In the genomic region with DNA sequence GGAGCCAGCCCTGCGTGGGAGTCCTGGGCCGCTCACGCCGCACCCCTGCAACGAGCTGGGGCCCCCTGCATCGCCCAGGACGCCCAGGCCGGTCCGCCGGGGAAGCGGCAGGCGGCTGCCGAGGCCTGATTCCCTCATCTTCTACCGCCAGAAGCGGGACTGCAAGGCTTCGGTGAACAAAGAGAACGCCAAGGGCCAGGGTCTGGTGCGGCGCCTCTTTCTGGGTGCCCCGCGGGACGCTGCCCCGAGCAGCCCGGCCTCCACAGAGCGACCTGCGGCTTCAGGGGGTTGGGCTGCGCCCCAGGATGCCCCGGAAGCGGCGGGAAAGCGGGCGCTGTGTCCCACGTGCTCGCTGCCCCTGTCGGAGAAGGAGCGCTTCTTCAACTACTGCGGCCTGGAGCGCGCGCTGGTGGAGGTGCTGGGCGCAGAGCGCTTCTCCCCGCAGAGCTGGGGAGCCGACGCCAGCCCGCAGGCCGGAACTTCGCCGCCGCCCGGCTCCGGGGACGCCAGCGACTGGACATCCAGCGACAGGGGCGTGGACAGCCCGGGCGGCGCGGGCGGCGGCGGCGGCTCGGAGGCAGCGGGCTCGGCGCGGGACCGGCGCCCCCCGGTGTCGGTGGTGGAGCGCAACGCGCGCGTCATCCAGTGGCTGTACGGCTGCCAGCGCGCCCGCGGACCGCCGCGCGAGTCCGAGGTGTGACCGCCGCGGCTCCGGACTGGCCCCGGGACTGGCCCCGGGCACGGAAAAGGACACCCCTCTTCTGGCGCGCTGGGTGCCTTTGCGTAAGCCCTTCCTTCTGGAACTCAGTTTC, we compare ENCODE assay signal across 1 cellular context.
A peak's percentile ranks its signal among the peaks of the same experiment; 100 is the strongest.
TF ChIP-seq lines count a peak whose summit lies in the region.

No MANE protein-coding gene starts in this region.

TF ChIP-seq in K562, 482 proteins besides CTCF, POLR2A, EP300 and RAD21 (continued from another document and continues in another):
- TF ChIP-seq KDM4B (IDR thresholded peaks at IDR 0.05; ENCODE audit: borderline replicate concordance in 2 of 2, low read depth in 1 of 2) (peak in 1 of 2 experiments; percentile 67; a peak in 1 of 4 replicates), NCOA1 (IDR thresholded peaks at IDR 0.05; ENCODE audit: low read depth) (no peak), CTBP1 (IDR thresholded peaks at IDR 0.05; ENCODE audit: borderline replicate concordance) (peak; percentile 98), TCFL5 (CRISPR knock-in tag; conservative IDR thresholded peaks at IDR 0.05) (no peak), ELF1 (tag; IDR thresholded peaks at IDR 0.05) (peak; percentile 81), GTF2A2 (tag; IDR thresholded peaks at IDR 0.05) (peak; percentile 64; the same call in 1 of the 2 replicates), ZC3H4 (CRISPR knock-in tag; IDR thresholded peaks at IDR 0.05; ENCODE audit: borderline replicate concordance) (no peak), SMARCA5 (IDR thresholded peaks at IDR 0.05) (no peak), TBP (optimal IDR thresholded peaks at IDR 0.05; ENCODE audit: low read depth, low read length) (peak; percentile 52), NFXL1 (CRISPR knock-in tag; IDR thresholded peaks at IDR 0.05) (0 out of 2 replicates have a peak, but pooled peaks have one; percentile 23), SNRNP70 (optimal IDR thresholded peaks at IDR 0.05; ENCODE audit: low read depth, low read length) (no peak), ZNF274 (IDR thresholded peaks at IDR 0.05; ENCODE audit: borderline replicate concordance, low read depth, low read length) (no peak), OTX1 (CRISPR knock-in tag; IDR thresholded peaks at IDR 0.05) (no peak), ZFPM2 (CRISPR knock-in tag; IDR thresholded peaks at IDR 0.05) (no peak), BDP1 (IDR thresholded peaks at IDR 0.05; ENCODE audit: insufficient read depth, insufficient read length) (no peak), ZNF699 (CRISPR knock-in tag; IDR thresholded peaks at IDR 0.05; ENCODE audit: insufficient replicate concordance) (no peak), NCOA4 (IDR thresholded peaks at IDR 0.05; ENCODE audit: partially characterized antibody) (no peak), TAF7 (tag; IDR thresholded peaks at IDR 0.05) (no peak), DMBX1 (CRISPR knock-in tag; IDR thresholded peaks at IDR 0.05; ENCODE audit: borderline replicate concordance) (peak; percentile 87; the same call in 1 of the 2 replicates), EGR1 (conservative IDR thresholded peaks at IDR 0.05) (peak; percentile 72), NFIX (CRISPR knock-in tag; IDR thresholded peaks at IDR 0.05; ENCODE audit: low read depth) (no peak), BRF1 (IDR thresholded peaks at IDR 0.05; ENCODE audit: borderline replicate concordance, extremely low read depth, insufficient read length) (no peak), MTA2 (IDR thresholded peaks at IDR 0.05; ENCODE audit: low read depth) (no peak), SMAD2 (IDR thresholded peaks at IDR 0.05; ENCODE audit: low read depth, low read length) (no peak), ZKSCAN3 (CRISPR knock-in tag; IDR thresholded peaks at IDR 0.05) (no peak), ZNF24 (IDR thresholded peaks at IDR 0.05) (peak; percentile 53; the same call in 1 of the 2 replicates)
- TF ChIP-seq, protein P1, sequence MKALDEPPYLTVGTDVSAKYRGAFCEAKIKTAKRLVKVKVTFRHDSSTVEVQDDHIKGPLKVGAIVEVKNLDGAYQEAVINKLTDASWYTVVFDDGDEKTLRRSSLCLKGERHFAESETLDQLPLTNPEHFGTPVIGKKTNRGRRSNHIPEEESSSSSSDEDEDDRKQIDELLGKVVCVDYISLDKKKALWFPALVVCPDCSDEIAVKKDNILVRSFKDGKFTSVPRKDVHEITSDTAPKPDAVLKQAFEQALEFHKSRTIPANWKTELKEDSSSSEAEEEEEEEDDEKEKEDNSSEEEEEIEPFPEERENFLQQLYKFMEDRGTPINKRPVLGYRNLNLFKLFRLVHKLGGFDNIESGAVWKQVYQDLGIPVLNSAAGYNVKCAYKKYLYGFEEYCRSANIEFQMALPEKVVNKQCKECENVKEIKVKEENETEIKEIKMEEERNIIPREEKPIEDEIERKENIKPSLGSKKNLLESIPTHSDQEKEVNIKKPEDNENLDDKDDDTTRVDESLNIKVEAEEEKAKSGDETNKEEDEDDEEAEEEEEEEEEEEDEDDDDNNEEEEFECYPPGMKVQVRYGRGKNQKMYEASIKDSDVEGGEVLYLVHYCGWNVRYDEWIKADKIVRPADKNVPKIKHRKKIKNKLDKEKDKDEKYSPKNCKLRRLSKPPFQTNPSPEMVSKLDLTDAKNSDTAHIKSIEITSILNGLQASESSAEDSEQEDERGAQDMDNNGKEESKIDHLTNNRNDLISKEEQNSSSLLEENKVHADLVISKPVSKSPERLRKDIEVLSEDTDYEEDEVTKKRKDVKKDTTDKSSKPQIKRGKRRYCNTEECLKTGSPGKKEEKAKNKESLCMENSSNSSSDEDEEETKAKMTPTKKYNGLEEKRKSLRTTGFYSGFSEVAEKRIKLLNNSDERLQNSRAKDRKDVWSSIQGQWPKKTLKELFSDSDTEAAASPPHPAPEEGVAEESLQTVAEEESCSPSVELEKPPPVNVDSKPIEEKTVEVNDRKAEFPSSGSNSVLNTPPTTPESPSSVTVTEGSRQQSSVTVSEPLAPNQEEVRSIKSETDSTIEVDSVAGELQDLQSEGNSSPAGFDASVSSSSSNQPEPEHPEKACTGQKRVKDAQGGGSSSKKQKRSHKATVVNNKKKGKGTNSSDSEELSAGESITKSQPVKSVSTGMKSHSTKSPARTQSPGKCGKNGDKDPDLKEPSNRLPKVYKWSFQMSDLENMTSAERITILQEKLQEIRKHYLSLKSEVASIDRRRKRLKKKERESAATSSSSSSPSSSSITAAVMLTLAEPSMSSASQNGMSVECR (CRISPR knock-in tag; IDR thresholded peaks at IDR 0.05), result peak; percentile 88
- TF ChIP-seq, protein P2, sequence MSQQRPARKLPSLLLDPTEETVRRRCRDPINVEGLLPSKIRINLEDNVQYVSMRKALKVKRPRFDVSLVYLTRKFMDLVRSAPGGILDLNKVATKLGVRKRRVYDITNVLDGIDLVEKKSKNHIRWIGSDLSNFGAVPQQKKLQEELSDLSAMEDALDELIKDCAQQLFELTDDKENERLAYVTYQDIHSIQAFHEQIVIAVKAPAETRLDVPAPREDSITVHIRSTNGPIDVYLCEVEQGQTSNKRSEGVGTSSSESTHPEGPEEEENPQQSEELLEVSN (IDR thresholded peaks at IDR 0.05; ENCODE audit: borderline replicate concordance in 1 of 2, extremely low read depth in 1 of 2, insufficient read depth in 1 of 2, insufficient read length in 1 of 2, low read depth in 1 of 2, low read length in 1 of 2, poor library complexity in 1 of 2, severe bottlenecking in 1 of 2), result peak; percentile 96 to 98
- TF ChIP-seq, protein P3, sequence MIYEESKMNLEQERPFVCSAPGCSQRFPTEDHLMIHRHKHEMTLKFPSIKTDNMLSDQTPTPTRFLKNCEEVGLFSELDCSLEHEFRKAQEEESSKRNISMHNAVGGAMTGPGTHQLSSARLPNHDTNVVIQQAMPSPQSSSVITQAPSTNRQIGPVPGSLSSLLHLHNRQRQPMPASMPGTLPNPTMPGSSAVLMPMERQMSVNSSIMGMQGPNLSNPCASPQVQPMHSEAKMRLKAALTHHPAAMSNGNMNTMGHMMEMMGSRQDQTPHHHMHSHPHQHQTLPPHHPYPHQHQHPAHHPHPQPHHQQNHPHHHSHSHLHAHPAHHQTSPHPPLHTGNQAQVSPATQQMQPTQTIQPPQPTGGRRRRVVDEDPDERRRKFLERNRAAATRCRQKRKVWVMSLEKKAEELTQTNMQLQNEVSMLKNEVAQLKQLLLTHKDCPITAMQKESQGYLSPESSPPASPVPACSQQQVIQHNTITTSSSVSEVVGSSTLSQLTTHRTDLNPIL (CRISPR knock-in tag; IDR thresholded peaks at IDR 0.05), result no peak
- TF ChIP-seq, protein P4, sequence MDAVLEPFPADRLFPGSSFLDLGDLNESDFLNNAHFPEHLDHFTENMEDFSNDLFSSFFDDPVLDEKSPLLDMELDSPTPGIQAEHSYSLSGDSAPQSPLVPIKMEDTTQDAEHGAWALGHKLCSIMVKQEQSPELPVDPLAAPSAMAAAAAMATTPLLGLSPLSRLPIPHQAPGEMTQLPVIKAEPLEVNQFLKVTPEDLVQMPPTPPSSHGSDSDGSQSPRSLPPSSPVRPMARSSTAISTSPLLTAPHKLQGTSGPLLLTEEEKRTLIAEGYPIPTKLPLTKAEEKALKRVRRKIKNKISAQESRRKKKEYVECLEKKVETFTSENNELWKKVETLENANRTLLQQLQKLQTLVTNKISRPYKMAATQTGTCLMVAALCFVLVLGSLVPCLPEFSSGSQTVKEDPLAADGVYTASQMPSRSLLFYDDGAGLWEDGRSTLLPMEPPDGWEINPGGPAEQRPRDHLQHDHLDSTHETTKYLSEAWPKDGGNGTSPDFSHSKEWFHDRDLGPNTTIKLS (IDR thresholded peaks at IDR 0.05; ENCODE audit: borderline replicate concordance, low read depth), result peak; percentile 73; the same call in 1 of the 2 replicates
- TF ChIP-seq, protein P5, sequence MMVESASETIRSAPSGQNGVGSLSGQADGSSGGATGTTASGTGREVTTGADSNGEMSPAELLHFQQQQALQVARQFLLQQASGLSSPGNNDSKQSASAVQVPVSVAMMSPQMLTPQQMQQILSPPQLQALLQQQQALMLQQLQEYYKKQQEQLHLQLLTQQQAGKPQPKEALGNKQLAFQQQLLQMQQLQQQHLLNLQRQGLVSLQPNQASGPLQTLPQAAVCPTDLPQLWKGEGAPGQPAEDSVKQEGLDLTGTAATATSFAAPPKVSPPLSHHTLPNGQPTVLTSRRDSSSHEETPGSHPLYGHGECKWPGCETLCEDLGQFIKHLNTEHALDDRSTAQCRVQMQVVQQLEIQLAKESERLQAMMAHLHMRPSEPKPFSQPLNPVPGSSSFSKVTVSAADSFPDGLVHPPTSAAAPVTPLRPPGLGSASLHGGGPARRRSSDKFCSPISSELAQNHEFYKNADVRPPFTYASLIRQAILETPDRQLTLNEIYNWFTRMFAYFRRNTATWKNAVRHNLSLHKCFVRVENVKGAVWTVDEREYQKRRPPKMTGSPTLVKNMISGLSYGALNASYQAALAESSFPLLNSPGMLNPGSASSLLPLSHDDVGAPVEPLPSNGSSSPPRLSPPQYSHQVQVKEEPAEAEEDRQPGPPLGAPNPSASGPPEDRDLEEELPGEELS (CRISPR knock-in tag; IDR thresholded peaks at IDR 0.05; ENCODE audit: borderline replicate concordance), result peak; percentile 63; the same call in 1 of the 2 replicates
- TF ChIP-seq, protein P6, sequence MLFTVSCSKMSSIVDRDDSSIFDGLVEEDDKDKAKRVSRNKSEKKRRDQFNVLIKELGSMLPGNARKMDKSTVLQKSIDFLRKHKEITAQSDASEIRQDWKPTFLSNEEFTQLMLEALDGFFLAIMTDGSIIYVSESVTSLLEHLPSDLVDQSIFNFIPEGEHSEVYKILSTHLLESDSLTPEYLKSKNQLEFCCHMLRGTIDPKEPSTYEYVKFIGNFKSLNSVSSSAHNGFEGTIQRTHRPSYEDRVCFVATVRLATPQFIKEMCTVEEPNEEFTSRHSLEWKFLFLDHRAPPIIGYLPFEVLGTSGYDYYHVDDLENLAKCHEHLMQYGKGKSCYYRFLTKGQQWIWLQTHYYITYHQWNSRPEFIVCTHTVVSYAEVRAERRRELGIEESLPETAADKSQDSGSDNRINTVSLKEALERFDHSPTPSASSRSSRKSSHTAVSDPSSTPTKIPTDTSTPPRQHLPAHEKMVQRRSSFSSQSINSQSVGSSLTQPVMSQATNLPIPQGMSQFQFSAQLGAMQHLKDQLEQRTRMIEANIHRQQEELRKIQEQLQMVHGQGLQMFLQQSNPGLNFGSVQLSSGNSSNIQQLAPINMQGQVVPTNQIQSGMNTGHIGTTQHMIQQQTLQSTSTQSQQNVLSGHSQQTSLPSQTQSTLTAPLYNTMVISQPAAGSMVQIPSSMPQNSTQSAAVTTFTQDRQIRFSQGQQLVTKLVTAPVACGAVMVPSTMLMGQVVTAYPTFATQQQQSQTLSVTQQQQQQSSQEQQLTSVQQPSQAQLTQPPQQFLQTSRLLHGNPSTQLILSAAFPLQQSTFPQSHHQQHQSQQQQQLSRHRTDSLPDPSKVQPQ (CRISPR knock-in tag; IDR thresholded peaks at IDR 0.05; ENCODE audit: borderline replicate concordance), result peak; percentile 60; the same call in 1 of the 2 replicates
- TF ChIP-seq, protein P7, sequence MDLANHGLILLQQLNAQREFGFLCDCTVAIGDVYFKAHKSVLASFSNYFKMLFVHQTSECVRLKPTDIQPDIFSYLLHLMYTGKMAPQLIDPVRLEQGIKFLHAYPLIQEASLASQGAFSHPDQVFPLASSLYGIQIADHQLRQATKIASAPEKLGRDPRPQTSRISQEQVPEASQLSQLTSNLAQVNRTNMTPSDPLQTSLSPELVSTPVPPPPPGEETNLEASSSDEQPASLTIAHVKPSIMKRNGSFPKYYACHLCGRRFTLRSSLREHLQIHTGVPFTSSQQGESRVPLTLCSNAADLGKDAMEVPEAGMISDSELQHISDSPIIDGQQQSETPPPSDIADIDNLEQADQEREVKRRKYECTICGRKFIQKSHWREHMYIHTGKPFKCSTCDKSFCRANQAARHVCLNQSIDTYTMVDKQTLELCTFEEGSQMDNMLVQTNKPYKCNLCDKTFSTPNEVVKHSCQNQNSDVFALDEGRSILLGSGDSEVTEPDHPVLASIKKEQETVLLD (IDR thresholded peaks at IDR 0.05), result no peak
- TF ChIP-seq, protein P8, sequence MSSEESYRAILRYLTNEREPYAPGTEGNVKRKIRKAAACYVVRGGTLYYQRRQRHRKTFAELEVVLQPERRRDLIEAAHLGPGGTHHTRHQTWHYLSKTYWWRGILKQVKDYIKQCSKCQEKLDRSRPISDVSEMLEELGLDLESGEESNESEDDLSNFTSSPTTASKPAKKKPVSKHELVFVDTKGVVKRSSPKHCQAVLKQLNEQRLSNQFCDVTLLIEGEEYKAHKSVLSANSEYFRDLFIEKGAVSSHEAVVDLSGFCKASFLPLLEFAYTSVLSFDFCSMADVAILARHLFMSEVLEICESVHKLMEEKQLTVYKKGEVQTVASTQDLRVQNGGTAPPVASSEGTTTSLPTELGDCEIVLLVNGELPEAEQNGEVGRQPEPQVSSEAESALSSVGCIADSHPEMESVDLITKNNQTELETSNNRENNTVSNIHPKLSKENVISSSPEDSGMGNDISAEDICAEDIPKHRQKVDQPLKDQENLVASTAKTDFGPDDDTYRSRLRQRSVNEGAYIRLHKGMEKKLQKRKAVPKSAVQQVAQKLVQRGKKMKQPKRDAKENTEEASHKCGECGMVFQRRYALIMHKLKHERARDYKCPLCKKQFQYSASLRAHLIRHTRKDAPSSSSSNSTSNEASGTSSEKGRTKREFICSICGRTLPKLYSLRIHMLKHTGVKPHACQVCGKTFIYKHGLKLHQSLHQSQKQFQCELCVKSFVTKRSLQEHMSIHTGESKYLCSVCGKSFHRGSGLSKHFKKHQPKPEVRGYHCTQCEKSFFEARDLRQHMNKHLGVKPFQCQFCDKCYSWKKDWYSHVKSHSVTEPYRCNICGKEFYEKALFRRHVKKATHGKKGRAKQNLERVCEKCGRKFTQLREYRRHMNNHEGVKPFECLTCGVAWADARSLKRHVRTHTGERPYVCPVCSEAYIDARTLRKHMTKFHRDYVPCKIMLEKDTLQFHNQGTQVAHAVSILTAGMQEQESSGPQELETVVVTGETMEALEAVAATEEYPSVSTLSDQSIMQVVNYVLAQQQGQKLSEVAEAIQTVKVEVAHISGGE (CRISPR knock-in tag; IDR thresholded peaks at IDR 0.05), result peak in 1 of 3 experiments; percentile 71; a peak in 2 of 6 replicates
- TF ChIP-seq, protein P9, sequence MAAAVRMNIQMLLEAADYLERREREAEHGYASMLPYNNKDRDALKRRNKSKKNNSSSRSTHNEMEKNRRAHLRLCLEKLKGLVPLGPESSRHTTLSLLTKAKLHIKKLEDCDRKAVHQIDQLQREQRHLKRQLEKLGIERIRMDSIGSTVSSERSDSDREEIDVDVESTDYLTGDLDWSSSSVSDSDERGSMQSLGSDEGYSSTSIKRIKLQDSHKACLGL (CRISPR knock-in tag; IDR thresholded peaks at IDR 0.05; ENCODE audit: borderline replicate concordance, poor library complexity, severe bottlenecking), result peak; percentile 59
- TF ChIP-seq, protein P10, sequence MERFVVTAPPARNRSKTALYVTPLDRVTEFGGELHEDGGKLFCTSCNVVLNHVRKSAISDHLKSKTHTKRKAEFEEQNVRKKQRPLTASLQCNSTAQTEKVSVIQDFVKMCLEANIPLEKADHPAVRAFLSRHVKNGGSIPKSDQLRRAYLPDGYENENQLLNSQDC (CRISPR knock-in tag; IDR thresholded peaks at IDR 0.05), result no peak
